ENCODE assay signal across 8 cellular contexts in the genomic region with DNA sequence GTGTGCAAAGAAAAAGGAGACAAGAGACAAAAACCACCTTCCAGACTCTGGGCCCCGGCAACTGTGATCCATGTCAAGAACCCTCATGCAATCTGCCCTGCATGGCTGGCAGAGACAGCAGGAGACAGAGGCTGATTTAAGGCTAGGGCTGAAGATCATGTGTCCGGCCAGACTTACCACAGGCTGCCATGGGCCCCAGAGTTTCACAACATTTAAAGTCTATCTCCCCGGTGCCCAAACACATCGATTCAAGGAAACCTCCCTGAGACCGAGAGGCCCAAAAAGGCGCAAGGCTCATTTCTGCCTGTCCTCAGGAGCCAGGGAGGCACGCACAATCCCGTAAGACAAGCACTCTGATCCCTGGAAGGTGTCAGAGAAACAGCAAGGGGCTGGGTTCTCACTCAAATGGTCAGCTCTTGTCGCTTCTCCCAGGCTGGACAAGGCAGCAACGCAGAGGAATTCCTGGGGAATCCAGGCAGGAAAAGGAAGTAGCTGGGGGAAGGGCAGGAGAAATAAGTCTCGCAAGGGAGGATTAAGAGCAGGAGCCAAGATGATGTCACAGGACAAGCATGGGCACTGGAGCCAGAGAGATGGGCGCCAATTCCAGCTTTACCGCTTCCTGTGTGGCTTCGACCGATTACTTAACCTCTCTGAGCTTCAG.
DNase-seq lines count a peak whose midpoint lies in the region; ATAC-seq and TF ChIP-seq lines count a peak whose summit lies in the region.

No MANE protein-coding gene starts in this region.

- peaks cover 87 to 94% of the 10 kb centered on the region in 2 donors for H3K4me1 Mint-ChIP-seq in immature natural killer cell
- peaks cover 14 to 17% of the 10 kb centered on the region in 2 donors for H3K4me1 Mint-ChIP-seq in stimulated activated naive B cell treated with anti-CD40 and anti-IgM and Interleukin-4, amounts not matched to agents 10 μg/mL and 1 μg/mL and 100 μg/mL, for 72 hours
- H3K4me1 Mint-ChIP-seq in activated naive CD4-positive, alpha-beta T cell treated with anti-CD3 and anti-CD28 coated beads for 36 hours (ENCODE audit: low read depth) = peaks cover 64% of the 10 kb centered on the region

- CTCF ChIA-PET in activated naive CD4-positive, alpha-beta T cell treated with anti-CD3 and anti-CD28 coated beads for 36 hours (lab: Charles Lee) = interaction anchor here (0.8 to 1.9 kb wide), 3 partner anchors 10 to 154 kb away, joined by 3 to 5 read pairs (median 4); no protein-coding TSS in a partner anchor

- in situ Hi-C loops in astrocyte of the spinal cord (cut with HindIII; ENCODE audit: low sequenced_read_pairs) = no loop called here

- H3K36me3 Mint-ChIP-seq in immature natural killer cell = no peaks in the 10 kb centered on the region
- no peaks in the 10 kb centered on the region for H3K36me3 Mint-ChIP-seq in stimulated activated naive B cell treated with anti-CD40 and anti-IgM and Interleukin-4, amounts not matched to agents 10 μg/mL and 1 μg/mL and 100 μg/mL, for 72 hours
- no peaks in the 10 kb centered on the region for H3K36me3 Mint-ChIP-seq in activated naive CD4-positive, alpha-beta T cell treated with anti-CD3 and anti-CD28 coated beads for 36 hours (ENCODE audit: low read depth)

- H3K27me3 Mint-ChIP-seq in immature natural killer cell (ENCODE audit: low read depth in 3 of 3) = peaks cover 0 to 5% (median 2%) of the 10 kb centered on the region in 3 donors
- H3K27me3 Mint-ChIP-seq in stimulated activated naive B cell treated with anti-CD40 and anti-IgM and Interleukin-4, amounts not matched to agents 10 μg/mL and 1 μg/mL and 100 μg/mL, for 72 hours = no peaks in the 10 kb centered on the region
- H3K27me3 Mint-ChIP-seq in activated naive CD4-positive, alpha-beta T cell treated with anti-CD3 and anti-CD28 coated beads for 36 hours (ENCODE audit: low read depth) = no peaks in the 10 kb centered on the region

- H3K4me3 ChIP-seq in astrocyte of the spinal cord (ENCODE audit: low read depth, low read length) = peak overlapping the region; percentile 12

- H3K27ac Mint-ChIP-seq in immature natural killer cell = peak overlapping the region; percentile 35 to 81 (median 65)
- H3K27ac Mint-ChIP-seq in stimulated activated naive B cell treated with anti-CD40 and anti-IgM and Interleukin-4, amounts not matched to agents 10 μg/mL and 1 μg/mL and 100 μg/mL, for 72 hours = peak overlapping the region; percentile 4
- H3K27ac Mint-ChIP-seq in activated naive CD4-positive, alpha-beta T cell treated with anti-CD3 and anti-CD28 coated beads for 36 hours = no peak overlapping the region

- H3K4me3 Mint-ChIP-seq in immature natural killer cell = no peak overlapping the region
- no peak overlapping the region for H3K4me3 Mint-ChIP-seq in stimulated activated naive B cell treated with anti-CD40 and anti-IgM and Interleukin-4, amounts not matched to agents 10 μg/mL and 1 μg/mL and 100 μg/mL, for 72 hours
- no peak overlapping the region for H3K4me3 Mint-ChIP-seq in activated naive CD4-positive, alpha-beta T cell treated with anti-CD3 and anti-CD28 coated beads for 36 hours

- intact Hi-C loops in activated naive CD4-positive, alpha-beta T cell treated with anti-CD3 and anti-CD28 coated beads for 36 hours (cut with micrococcal nuclease) = no loop called here

- no peaks in the 10 kb centered on the region for H3K9me3 Mint-ChIP-seq in immature natural killer cell
- H3K9me3 Mint-ChIP-seq in stimulated activated naive B cell treated with anti-CD40 and anti-IgM and Interleukin-4, amounts not matched to agents 10 μg/mL and 1 μg/mL and 100 μg/mL, for 72 hours = no peaks in the 10 kb centered on the region
- H3K9me3 Mint-ChIP-seq in activated naive CD4-positive, alpha-beta T cell treated with anti-CD3 and anti-CD28 coated beads for 36 hours = no peaks in the 10 kb centered on the region

- no peak for ATAC-seq in stimulated activated naive B cell treated with anti-CD40 and anti-IgM and Interleukin-4, amounts not matched to agents 10 μg/mL and 1 μg/mL and 100 μg/mL, for 72 hours (replicated peaks)
- ATAC-seq in GM18511 (IDR thresholded peaks at IDR 0.05; ENCODE audit: unreplicated experiment) = no peak

- no peak for TF ChIP-seq CTCF in astrocyte of the spinal cord (IDR thresholded peaks at IDR 0.05; ENCODE audit: low read depth, low read length)

- peak; percentile 90 for DNase-seq in HS-5 (ENCODE audit: low read depth)
- DNase-seq in astrocyte of the spinal cord (ENCODE audit: low read depth, low spot score) = peak; percentile 80
- DNase-seq in immature natural killer cell = no peak
- no peak for DNase-seq in stimulated activated naive B cell treated with anti-CD40 and anti-IgM and Interleukin-4, amounts not matched to agents 10 μg/mL and 1 μg/mL and 100 μg/mL, for 72 hours
- DNase-seq in activated naive CD4-positive, alpha-beta T cell treated with anti-CD3 and anti-CD28 coated beads for 36 hours = no peak
- DNase-seq in NCI-H1930 (lab: John Stamatoyannopoulos, UW) = no peak
- no peak for DNase-seq in NCI-H446 treated with DMSO at 0.1 percent for 48 hours (lab: John Stamatoyannopoulos, UW)

Comparison
In these comparisons a context has a peak if more than half of its experiments do, and no peak if none do; other contexts are left out.
1. DNase-seq: peak in HS-5 (single experiment) and astrocyte of the spinal cord (single experiment); none in immature natural killer cell (0 of 3), stimulated activated naive B cell treated with anti-CD40 and anti-IgM and Interleukin-4, amounts not matched to agents 10 μg/mL and 1 μg/mL and 100 μg/mL, for 72 hours (single experiment), activated naive CD4-positive, alpha-beta T cell treated with anti-CD3 and anti-CD28 coated beads for 36 hours (single experiment), NCI-H1930 (0 of 2) and NCI-H446 treated with DMSO at 0.1 percent for 48 hours (single experiment).